In the genomic region with DNA sequence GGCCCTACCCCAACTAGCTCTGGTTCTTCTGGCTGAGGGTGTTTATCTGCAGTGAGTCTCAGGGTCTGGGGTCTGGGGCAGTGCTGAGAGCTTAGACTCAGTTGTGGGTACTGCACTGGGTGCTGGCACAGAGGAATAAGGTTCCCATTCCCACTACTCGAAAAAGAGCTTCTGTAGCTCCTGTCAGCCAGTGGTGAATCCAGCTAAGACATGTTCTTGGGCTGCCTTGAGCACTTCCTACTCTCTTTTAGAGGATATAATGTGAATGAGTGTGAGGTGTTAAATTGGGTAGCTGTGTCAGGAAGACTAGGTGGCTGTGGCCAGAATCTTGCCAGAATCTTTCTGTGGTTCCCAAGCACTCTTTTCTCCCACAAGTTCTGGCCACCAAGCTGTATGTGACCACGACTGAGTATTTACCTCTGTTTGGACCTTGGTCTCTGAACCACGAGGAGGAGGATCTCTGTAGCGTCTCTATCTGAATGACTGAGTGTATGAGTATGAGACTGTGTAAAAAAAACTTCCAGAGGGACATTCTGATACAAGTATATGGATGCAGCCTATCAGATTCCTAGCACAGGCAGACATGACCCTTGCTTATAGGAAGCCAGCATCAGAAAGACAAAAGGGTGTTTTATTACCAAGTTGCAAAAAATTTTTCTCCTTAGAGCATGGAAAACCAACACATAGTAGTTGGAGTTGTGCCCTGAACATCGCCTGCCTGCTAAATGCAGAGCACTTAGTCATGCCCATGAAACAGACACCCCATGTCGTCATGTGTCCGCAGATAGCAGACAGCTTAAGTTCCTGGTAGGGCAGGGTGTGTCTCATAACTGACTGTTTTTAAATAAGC, we compare ENCODE assay signal across 1 cellular context.
TF ChIP-seq lines count a peak whose summit lies in the region.

No MANE protein-coding gene starts in this region.

TF ChIP-seq in liver, 16 proteins besides CTCF, POLR2A, EP300 and RAD21 (continued from another document):
- peak; percentile 46 for TF ChIP-seq YY1 (IDR thresholded peaks at IDR 0.05)
- peak; percentile 87 for TF ChIP-seq SP1 (IDR thresholded peaks at IDR 0.05)
- peak; percentile 13 for TF ChIP-seq NR2F2 (IDR thresholded peaks at IDR 0.05)
- TF ChIP-seq, protein P1, sequence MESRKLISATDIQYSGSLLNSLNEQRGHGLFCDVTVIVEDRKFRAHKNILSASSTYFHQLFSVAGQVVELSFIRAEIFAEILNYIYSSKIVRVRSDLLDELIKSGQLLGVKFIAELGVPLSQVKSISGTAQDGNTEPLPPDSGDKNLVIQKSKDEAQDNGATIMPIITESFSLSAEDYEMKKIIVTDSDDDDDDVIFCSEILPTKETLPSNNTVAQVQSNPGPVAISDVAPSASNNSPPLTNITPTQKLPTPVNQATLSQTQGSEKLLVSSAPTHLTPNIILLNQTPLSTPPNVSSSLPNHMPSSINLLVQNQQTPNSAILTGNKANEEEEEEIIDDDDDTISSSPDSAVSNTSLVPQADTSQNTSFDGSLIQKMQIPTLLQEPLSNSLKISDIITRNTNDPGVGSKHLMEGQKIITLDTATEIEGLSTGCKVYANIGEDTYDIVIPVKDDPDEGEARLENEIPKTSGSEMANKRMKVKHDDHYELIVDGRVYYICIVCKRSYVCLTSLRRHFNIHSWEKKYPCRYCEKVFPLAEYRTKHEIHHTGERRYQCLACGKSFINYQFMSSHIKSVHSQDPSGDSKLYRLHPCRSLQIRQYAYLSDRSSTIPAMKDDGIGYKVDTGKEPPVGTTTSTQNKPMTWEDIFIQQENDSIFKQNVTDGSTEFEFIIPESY (IDR thresholded peaks at IDR 0.05): peak; percentile 29
- TF ChIP-seq GABPA (IDR thresholded peaks at IDR 0.05 in 1 of 2, conservative IDR thresholded peaks at IDR 0.05 in 1 of 2): peak in 1 of 2 donors; percentile 8
- TF ChIP-seq HNF4A (conservative IDR thresholded peaks at IDR 0.05): peak; percentile 88 to 90
